31 cellular contexts compared by ENCODE assay signal in genomic region chr17:63133489-63133888, GRCh38.
"Had no signal": no experiment of that assay in that cellular context is flagged by ENCODE, and none has a peak within 500 bp of the region (broad histone marks: within the 10 kb centered on the region; RNA-seq: fewer than 3 reads in every experiment).

No MANE protein-coding gene starts in this region.

- H3K36me3 Mint-ChIP-seq: immature natural killer cell; naive B cell; natural killer cell; stimulated activated effector memory CD8-positive, alpha-beta T cell treated with anti-CD3 and anti-CD28 coated beads, Interleukin-12 subunit alpha, Interleukin-12 subunit beta, amount 100 ng/mL, for 72 hours had no signal

- H3K4me1 Mint-ChIP-seq: immature natural killer cell; stimulated activated effector memory CD8-positive, alpha-beta T cell treated with anti-CD3 and anti-CD28 coated beads, Interleukin-12 subunit alpha, Interleukin-12 subunit beta, amount 100 ng/mL, for 72 hours had no signal

- H3K27ac ChIP-seq: left lung, lower lobe of right lung, prostate gland, sigmoid colon, spleen, suprapubic skin, thoracic aorta, tibial artery, upper lobe of right lung had no signal

- H3K27me3 ChIP-seq: left lung, pancreas, sigmoid colon, spleen, suprapubic skin, tibial artery, upper lobe of right lung had no signal

- H3K9me3 ChIP-seq: left lung, lower lobe of right lung, pancreas, prostate gland, sigmoid colon, spleen, suprapubic skin, thoracic aorta, tibial artery, upper lobe of right lung had no signal

- H3K4me3 Mint-ChIP-seq: immature natural killer cell; naive B cell; natural killer cell; neural crest cell; stimulated activated effector memory CD8-positive, alpha-beta T cell treated with anti-CD3 and anti-CD28 coated beads, Interleukin-12 subunit alpha, Interleukin-12 subunit beta, amount 100 ng/mL, for 72 hours; stimulated activated naive CD8-positive, alpha-beta T cell treated with anti-CD3 and anti-CD28 coated beads, Interleukin-15, Interleukin-2, amounts not matched to agents 100 ng/mL and 50 ng/mL, for 24 hours had no signal

- ATAC-seq: left colon; left lung; lower lobe of right lung; natural killer cell; pancreas; right cardiac atrium; stimulated activated effector memory CD8-positive, alpha-beta T cell treated with anti-CD3 and anti-CD28 coated beads, Interleukin-12 subunit alpha, Interleukin-12 subunit beta, amount 100 ng/mL, for 72 hours; upper lobe of right lung had no signal

- DNase-seq: hypothalamus; immature natural killer cell; kidney; left colon; left lung; lower lobe of right lung; mammary epithelial cell; mesenchymal stem cell; naive B cell; natural killer cell; nucleus accumbens; pancreas; posterior cingulate gyrus; retina; right cardiac atrium; sigmoid colon; small intestine; spleen; stimulated activated CD4-positive, alpha-beta T cell treated with anti-CD3 and anti-CD28 coated beads, Interleukin-4, amount 100 ng/mL, for 24 hours; stimulated activated naive CD4-positive, alpha-beta T cell; tibial artery; trophoblast cell; upper lobe of right lung had no signal

- H3K36me3 ChIP-seq: left lung, lower lobe of right lung, pancreas, prostate gland, sigmoid colon, spleen, suprapubic skin, thoracic aorta, tibial artery, upper lobe of right lung had no signal

- H3K4me3 ChIP-seq: left lung, lower lobe of right lung, pancreas, prostate gland, sigmoid colon, spleen, suprapubic skin, thoracic aorta, tibial artery, upper lobe of right lung had no signal

- H3K27ac Mint-ChIP-seq: immature natural killer cell; naive B cell; natural killer cell; stimulated activated effector memory CD8-positive, alpha-beta T cell treated with anti-CD3 and anti-CD28 coated beads, Interleukin-12 subunit alpha, Interleukin-12 subunit beta, amount 100 ng/mL, for 72 hours; stimulated activated naive CD8-positive, alpha-beta T cell treated with anti-CD3 and anti-CD28 coated beads, Interleukin-15, Interleukin-2, amounts not matched to agents 100 ng/mL and 50 ng/mL, for 24 hours had no signal

- FAIRE-seq: islet of Langerhans, kidney, pancreas, small intestine, urothelium cell line had no signal

- H3K27me3 Mint-ChIP-seq: naive B cell; stimulated activated naive CD8-positive, alpha-beta T cell treated with anti-CD3 and anti-CD28 coated beads, Interleukin-15, Interleukin-2, amounts not matched to agents 100 ng/mL and 50 ng/mL, for 24 hours had no signal

- H3K9me3 Mint-ChIP-seq: immature natural killer cell; naive B cell; natural killer cell; neural crest cell; stimulated activated effector memory CD8-positive, alpha-beta T cell treated with anti-CD3 and anti-CD28 coated beads, Interleukin-12 subunit alpha, Interleukin-12 subunit beta, amount 100 ng/mL, for 72 hours; stimulated activated naive CD8-positive, alpha-beta T cell treated with anti-CD3 and anti-CD28 coated beads, Interleukin-15, Interleukin-2, amounts not matched to agents 100 ng/mL and 50 ng/mL, for 24 hours had no signal

- H3K4me1 ChIP-seq: left lung, pancreas, prostate gland, spleen, suprapubic skin, tibial artery had no signal
